ENCODE assay signal across 19 cellular contexts in genomic region chr5:82975812-82976211, GRCh38.
A peak's percentile ranks its signal among the peaks of the same experiment; 100 is the strongest.
DNase-seq lines count a peak whose midpoint lies in the region; ATAC-seq, FAIRE-seq and TF ChIP-seq lines count a peak whose summit lies in the region.
"Had no signal": no experiment of that assay in that cellular context is flagged by ENCODE, and none has a peak within 500 bp of the region (broad histone marks: within the 10 kb centered on the region; RNA-seq: fewer than 3 reads in every experiment).

No MANE protein-coding gene starts in this region.

- H4K20me1 ChIP-seq in HCT116 (ENCODE audit: insufficient read depth) (no peaks in the 10 kb centered on the region), keratinocyte (ENCODE audit: control insufficient read depth, extremely low read depth, insufficient read depth, low read length) (no peaks in the 10 kb centered on the region)

- no peaks in the 10 kb centered on the region for H3K9me1 ChIP-seq in keratinocyte (ENCODE audit: control insufficient read depth, extremely low read depth, insufficient read depth, low read length)

- H3K4me2 ChIP-seq in A549 (no peak overlapping the region), HCT116 (ENCODE audit: low read length) (peak overlapping the region; percentile 82), keratinocyte (ENCODE audit: control insufficient read depth, extremely low read depth, insufficient read depth, low read depth, low read length) (no peak overlapping the region)

- no peaks in the 10 kb centered on the region for H3K9me2 ChIP-seq in HCT116 (ENCODE audit: insufficient read depth)

- H3K27ac ChIP-seq in A549 (peak overlapping the region in 1 of 2 experiments; percentile 58; a peak in 3 of 6 replicates), HCT116 (ENCODE audit: low read depth, low read length) (peak overlapping the region; percentile 96), keratinocyte (ENCODE audit: control insufficient read depth, insufficient read depth, low read length) (peak overlapping the region; percentile 52)
- H3K27ac ChIP-seq: coronary artery, psoas muscle, SJCRH30 had no signal

- H2AFZ ChIP-seq in HCT116 (ENCODE audit: low read depth, low read length, poor library complexity, severe bottlenecking) (no peak overlapping the region), keratinocyte (ENCODE audit: control insufficient read depth, low read length) (no peak overlapping the region)

- DNase-seq in A549 (ENCODE audit: low read depth in 1 of 2, low spot score in 1 of 2) (no peak), HCT116 (ENCODE audit: low read depth, low spot score) (peak; percentile 100), SW480 (ENCODE audit: low spot score) (peak; percentile 75), keratinocyte (ENCODE audit: low read depth, low spot score) (peak; percentile 71), GM13976 (ENCODE audit: low spot score) (no peak), globus pallidus (ENCODE audit: low spot score) (no peak)
- DNase-seq: activated CD4-positive, alpha-beta T cell treated with anti-CD3 and anti-CD28 coated beads, Interleukin-2, amount 10 ng/mL, durations not matched to agents 24 days and 14 days; CD4-positive, alpha-beta T cell; HCEC 1CT; NCI-H1092; NCI-H2029 treated with DMSO at 0.1 percent for 48 hours; psoas muscle; SJCRH30; stimulated activated CD4-positive, alpha-beta T cell treated with anti-CD3 and anti-CD28 coated beads, Interleukin-2, amount 100 ng/mL, for 24 hours had no signal

- FAIRE-seq in A549 (lab: Jason Lieb, UNC) (no peak), keratinocyte (lab: Jason Lieb, UNC) (peak; percentile 46)
- FAIRE-seq: HTR-8/SVneo had no signal

- TF ChIP-seq CTCF in A549 (IDR thresholded peaks at IDR 0.05) (no peak), HCT116 (IDR thresholded peaks at IDR 0.05 in 2 of 3, conservative IDR thresholded peaks at IDR 0.05 in 1 of 3; ENCODE audit: borderline replicate concordance in 1 of 3, insufficient read depth in 1 of 3, low read depth in 2 of 3, low read length in 2 of 3) (no peak), keratinocyte (optimal IDR thresholded peaks at IDR 0.05 in 1 of 3, IDR thresholded peaks at IDR 0.05 in 1 of 3, conservative IDR thresholded peaks at IDR 0.05 in 1 of 3; ENCODE audit: extremely low read depth in 1 of 3, insufficient read depth in 2 of 3, low read length in 3 of 3) (no peak), GM13976 (IDR thresholded peaks at IDR 0.05; ENCODE audit: borderline replicate concordance, control extremely low read depth, extremely low read depth, insufficient read depth, missing control alignments) (no peak)

- H3K4me1 ChIP-seq in A549 (peaks cover 20% of the 10 kb centered on the region), HCT116 (ENCODE audit: control insufficient read depth in 1 of 2, insufficient read depth in 2 of 2, low read length in 2 of 2) (peaks cover 24 to 80% of the 10 kb centered on the region in 2 experiments), keratinocyte (ENCODE audit: control insufficient read depth, extremely low read depth, insufficient read depth, low read length) (no peaks in the 10 kb centered on the region)
- H3K4me1 ChIP-seq: psoas muscle, SJCRH30 had no signal

- RAD21 ChIA-PET in HCT116 (lab: Charles Lee; ENCODE audit: low non-redundant PET in 1 of 2, low total read pairs in 2 of 2, uncharacterized antibody in 2 of 2, unreplicated experiment in 2 of 2), result interaction anchor here in 1 of 2 experiments (0.6 kb wide), 1 partner anchor 314 kb away, joined by 3 read pairs; no protein-coding TSS in a partner anchor

- TF ChIP-seq EP300 in A549 (IDR thresholded peaks at IDR 0.05), result no peak

- POLR2A ChIA-PET in A549 (lab: Yijun Ruan, JAX) (no interaction called here), HCT116 (lab: Charles Lee) (no interaction called here)

- H3K4me3 ChIP-seq in A549 (no peak overlapping the region), HCT116 (replicated peaks in 1 of 2; ENCODE audit: low read depth in 1 of 2, low read length in 2 of 2) (peak overlapping the region; percentile 63 to 71), keratinocyte (ENCODE audit: control insufficient read depth in 2 of 3, extremely low read depth in 1 of 3, insufficient read depth in 2 of 3, low read depth in 1 of 3, low read length in 3 of 3) (no peak overlapping the region)
- H3K4me3 ChIP-seq: coronary artery, psoas muscle, SJCRH30 had no signal

- WGBS in A549 (ENCODE audit: missing lambda C conversion rate), result 62% methylated on average over 5 of the region's 5 CpGs

- TF ChIP-seq POLR2A in A549 (IDR thresholded peaks at IDR 0.05; ENCODE audit: low read length) (no peak), HCT116 (IDR thresholded peaks at IDR 0.05; ENCODE audit: borderline replicate concordance, extremely low read depth, insufficient read depth, insufficient read length) (no peak)

- H3K36me3 ChIP-seq in HCT116 (ENCODE audit: control insufficient read depth in 1 of 2, insufficient read depth in 2 of 2, low read length in 2 of 2), result peaks cover 0 to 17% of the 10 kb centered on the region in 2 experiments; a peak in 2 of 4 replicates
- H3K36me3 ChIP-seq in keratinocyte (ENCODE audit: control insufficient read depth in 2 of 2, extremely low read depth in 1 of 2, insufficient read depth in 2 of 2, low read length in 2 of 2), result no peaks in the 10 kb centered on the region
- H3K36me3 ChIP-seq: SJCRH30 had no signal

- H3K79me2 ChIP-seq in HCT116 (ENCODE audit: insufficient read depth, low read length) (peaks cover 39% of the 10 kb centered on the region), keratinocyte (ENCODE audit: control insufficient read depth, insufficient read depth, low read length) (no peaks in the 10 kb centered on the region)

- ATAC-seq in A549, result no peak
- ATAC-seq in HCT116, result peak; percentile 90
- ATAC-seq in HG02870 (IDR thresholded peaks at IDR 0.05; ENCODE audit: unreplicated experiment), result no peak
- ATAC-seq in HG02763 (IDR thresholded peaks at IDR 0.05; ENCODE audit: unreplicated experiment), result no peak
- ATAC-seq: psoas muscle; stimulated activated memory B cell treated with anti-CD40 and anti-IgM and Interleukin-4, amounts not matched to agents 10 μg/mL and 1 μg/mL and 100 μg/mL, for 72 hours had no signal

- CTCF ChIA-PET in A549 (lab: Yijun Ruan, JAX), result interaction anchor here (0.6 kb wide), 1 partner anchor 34 kb away, joined by 3 read pairs; no protein-coding TSS in a partner anchor
- CTCF ChIA-PET in HCT116 (lab: Charles Lee), result no interaction called here

- no peaks in the 10 kb centered on the region for H3K27me3 ChIP-seq in HCT116 (ENCODE audit: insufficient read depth, low read length)
- H3K27me3 ChIP-seq in keratinocyte (ENCODE audit: control insufficient read depth, extremely low read depth, insufficient read depth, low read length), result no peaks in the 10 kb centered on the region
- H3K27me3 ChIP-seq: SJCRH30 had no signal

- H3K9me3 ChIP-seq in A549 (0 out of 3 replicates have a peak, but pooled peaks cover 3% of the 10 kb centered on the region), HCT116 (ENCODE audit: control insufficient read depth in 1 of 2, insufficient read depth in 1 of 2, low read depth in 1 of 2, low read length in 2 of 2) (no peaks in the 10 kb centered on the region), keratinocyte (ENCODE audit: control insufficient read depth, low read depth, low read length) (peaks cover 16% of the 10 kb centered on the region)
- H3K9me3 ChIP-seq: psoas muscle had no signal

- no peak for TF ChIP-seq RAD21 in A549 (conservative IDR thresholded peaks at IDR 0.05 in 1 of 2, IDR thresholded peaks at IDR 0.05 in 1 of 2)
- no peak for TF ChIP-seq RAD21 in HCT116 (IDR thresholded peaks at IDR 0.05; ENCODE audit: low read depth)

- in situ Hi-C loops in GM13976 (cut with MboI; ENCODE audit: low sequenced_read_pairs, unreplicated experiment), result no loop called here

- peak overlapping the region; percentile 88 for H3K9ac ChIP-seq in HCT116 (ENCODE audit: low read length)
- H3K9ac ChIP-seq in keratinocyte (ENCODE audit: control insufficient read depth, extremely low read depth, insufficient read depth, low read length), result no peak overlapping the region

- dilution Hi-C loops in keratinocyte (cut with MboI; ENCODE audit: extremely low pct_ligation_motif_present, low sequenced_read_pairs), result no loop called here

- intact Hi-C loops in HCT116 (cut with micrococcal nuclease), result loop anchor here (2.0 to 5.0 kb wide), 4 partner anchors 101 to 619 kb away; partner anchors contain the start of genes TMEM167A and XRCC4

- no TSS peak for BruUV-seq in HCT116 (replicated peaks; lab: Mats Ljungman, UMichigan)

TF ChIP-seq in A549, 52 proteins besides CTCF, POLR2A, EP300 and RAD21:
- TF ChIP-seq EHMT2 (IDR thresholded peaks at IDR 0.05; ENCODE audit: low read depth) (no peak), FOSL2 (IDR thresholded peaks at IDR 0.05) (peak; percentile 47; the same call in 1 of the 2 replicates), FOSL2 (CRISPR knock-in tag; IDR thresholded peaks at IDR 0.05) (peak; percentile 68)

TF ChIP-seq in HCT116, 20 proteins besides CTCF, POLR2A, EP300 and RAD21 (continues in another document):
- TF ChIP-seq CEBPB (IDR thresholded peaks at IDR 0.05; ENCODE audit: low read depth) (no peak), EGR1 (IDR thresholded peaks at IDR 0.05; ENCODE audit: low read depth) (no peak), REST (IDR thresholded peaks at IDR 0.05; ENCODE audit: low read depth) (no peak)

Comparison
In these comparisons a context has a peak if more than half of its experiments do, and no peak if none do; other contexts are left out.
1. DNase-seq: peak in HCT116 (single experiment), SW480 (single experiment) and keratinocyte (single experiment); none in A549 (0 of 2), GM13976 (single experiment) and globus pallidus (single experiment).
2. H3K4me3 ChIP-seq: peak in HCT116 (2 of 2); none in A549 (single experiment) and keratinocyte (0 of 3).